In genomic region chr9:129626079-129626943, GRCh38 we compare ENCODE assay signal across 8 cellular contexts. TPM values are rescaled to one million over a fixed set of nuclear protein-coding genes. Genes with fewer than 3 reads are reported as not detected.
DNase-seq lines count a peak whose midpoint lies in the region; ATAC-seq, FAIRE-seq and TF ChIP-seq lines count a peak whose summit lies in the region.

Gene NTMT1 (plus strand): TSS chr9:129626163. CDS start chr9:129632704, 6,541 bp downstream.

- peak within 1 kb of the TSS; percentile 95 for H3K27ac Mint-ChIP-seq in central memory CD8-positive, alpha-beta T cell (ENCODE audit: low read depth)

- FAIRE-seq in kidney (lab: Jason Lieb, UNC) = peak; percentile 42

- H3K4me3 Mint-ChIP-seq in central memory CD8-positive, alpha-beta T cell = peak within 1 kb of the TSS; percentile 89

- peaks cover 6 to 30% of the 10 kb centered on the region in 2 donors for H3K4me1 ChIP-seq in kidney (ENCODE audit: control insufficient read depth in 1 of 2, insufficient read depth in 1 of 2, low read depth in 1 of 2, low read length in 2 of 2)

- peaks cover 47% of the 10 kb centered on the region for H3K4me1 Mint-ChIP-seq in central memory CD8-positive, alpha-beta T cell

- ATAC-seq in GM18868 (IDR thresholded peaks at IDR 0.05; ENCODE audit: unreplicated experiment) (peak; percentile 69), HG03108 (IDR thresholded peaks at IDR 0.05; ENCODE audit: unreplicated experiment) (peak; percentile 69)
- ATAC-seq in activated CD4-positive, CD25-positive, alpha-beta regulatory T cell treated with anti-CD3 and anti-CD28 coated beads, Interleukin-2, amount 50 U/mL, for 24 hours = peak; percentile 80 to 84
- ATAC-seq in central memory CD8-positive, alpha-beta T cell (replicated peaks; ENCODE audit: extremely low read depth, poor library complexity, severe bottlenecking) = peak; percentile 75

- in situ Hi-C loops in ACHN (cut with HindIII; ENCODE audit: low pct_ligation_motif_present, low pct_unique_long_range_greater_than_20kb, low sequenced_read_pairs) = no loop called here

- H3K27me3 Mint-ChIP-seq in central memory CD8-positive, alpha-beta T cell = peaks cover 4% of the 10 kb centered on the region

- peak within 1 kb of the TSS; percentile 66 to 98 for H3K9ac ChIP-seq in kidney (ENCODE audit: low read length in 2 of 2)

- DNase-seq in ACHN (peak; percentile 74), NCI-H2196 treated with DMSO at 0.1 percent for 48 hours (lab: John Stamatoyannopoulos, UW; ENCODE audit: unreplicated experiment) (peak; percentile 52), kidney (peak; percentile 97)
- DNase-seq in central memory CD8-positive, alpha-beta T cell (ENCODE audit: low spot score in 2 of 2) = peak; percentile 90 to 91
- peak; percentile 89 for DNase-seq in stimulated activated CD4-positive, alpha-beta T cell treated with anti-CD3 and anti-CD28 coated beads, Interleukin-15, amount 100 ng/mL, for 24 hours

- H3K4me3 ChIP-seq in kidney (ENCODE audit: low read length in 2 of 2) = peak within 1 kb of the TSS; percentile 96 to 98

- no peaks in the 10 kb centered on the region for H3K36me3 ChIP-seq in kidney (ENCODE audit: control insufficient read depth in 1 of 2, insufficient read depth in 2 of 2, low read length in 2 of 2)

- peak within 1 kb of the TSS; percentile 96 to 99 for H3K27ac ChIP-seq in kidney (ENCODE audit: low read depth in 2 of 2, low read length in 2 of 2)

- H3K36me3 Mint-ChIP-seq in central memory CD8-positive, alpha-beta T cell (ENCODE audit: insufficient read depth) = peaks cover 24% of the 10 kb centered on the region

- H3K9me3 Mint-ChIP-seq in central memory CD8-positive, alpha-beta T cell = no peaks in the 10 kb centered on the region

- no peak for TF ChIP-seq CTCF in kidney (IDR thresholded peaks at IDR 0.05; ENCODE audit: borderline replicate concordance, extremely low read depth, insufficient read depth)

- intact Hi-C loops in kidney (cut with DNase I) = no loop called here

- no peaks in the 10 kb centered on the region for H3K9me3 ChIP-seq in kidney (ENCODE audit: control insufficient read depth in 1 of 2, low read length in 2 of 2)

RNA-seq across cellular contexts. Expression of gene NTMT1, which starts in this region (rescaled TPM):
- total RNA-seq in kidney = 32.6 TPM
- 61.2 TPM for polyA plus RNA-seq in kidney (ENCODE audit: insufficient read depth, low read depth, low replicate concordance)

Comparison
In these comparisons a context has a peak if more than half of its experiments do, and no peak if none do; other contexts are left out.
1. Peak in every context shown above with its lines: DNase-seq, ATAC-seq, H3K4me3 ChIP-seq and H3K27ac ChIP-seq.